Comparison of ENCODE assay signal across 8 cellular contexts in the genomic region with DNA sequence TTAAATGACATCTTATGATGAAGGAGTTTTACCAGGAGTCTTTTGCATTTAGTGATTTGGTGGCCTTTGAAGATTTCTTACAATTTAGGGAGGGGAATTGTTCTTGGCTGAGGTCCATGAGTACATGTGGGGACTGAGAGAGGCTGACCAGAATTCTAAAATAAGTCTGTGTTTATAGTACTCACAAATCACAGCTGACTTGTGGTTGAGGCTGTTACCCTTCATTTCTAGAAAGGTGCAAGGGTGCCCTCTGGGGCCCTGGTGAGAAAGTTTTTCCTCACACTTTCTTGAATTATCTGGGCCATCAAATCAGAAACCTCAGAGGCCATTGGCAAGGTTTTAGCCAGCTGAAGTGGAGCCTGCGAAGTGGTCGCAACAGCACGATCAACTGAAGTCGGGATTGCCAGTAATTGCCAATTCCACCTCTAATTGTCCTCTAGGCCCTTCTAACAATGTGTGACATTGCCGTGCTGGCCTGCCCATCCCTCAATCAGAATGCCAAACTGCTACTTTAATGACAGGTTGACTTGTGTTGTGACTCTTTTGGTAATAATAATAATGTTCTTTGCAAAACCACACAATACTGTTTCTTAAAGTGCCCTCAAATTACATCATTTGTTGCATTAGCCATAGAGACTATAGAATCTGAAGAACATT.
DNase-seq lines count a peak whose midpoint lies in the region; ATAC-seq and TF ChIP-seq lines count a peak whose summit lies in the region.

No MANE protein-coding gene starts in this region.

- DNase-seq in Caki2 (ENCODE audit: low read depth), result peak; percentile 47
- DNase-seq in heart right ventricle, result peak; percentile 19 to 56
- peak; percentile 84 for DNase-seq in renal cortical epithelial cell (ENCODE audit: low read depth)
- DNase-seq in effector CD4-positive, alpha-beta T cell, result no peak
- DNase-seq in NCI-H1436 (lab: John Stamatoyannopoulos, UW), result no peak

- H3K27ac ChIP-seq in VCaP (no peak overlapping the region), heart right ventricle (peak overlapping the region in 1 of 10 donors; percentile 7)

- ATAC-seq in GM19372 (IDR thresholded peaks at IDR 0.05; ENCODE audit: low read depth, unreplicated experiment) (peak; percentile 77), HG03521 (IDR thresholded peaks at IDR 0.05; ENCODE audit: unreplicated experiment) (peak; percentile 68), heart right ventricle (peak in 7 of 8 donors; percentile 82 to 97 (median 89))

- intact Hi-C loops in heart right ventricle (cut with DNase I), result loop anchor here in 7 of 10 donors (1.0 to 10.0 kb wide), 9 partner anchors 123 to 435 kb away; no protein-coding TSS in a partner anchor

- in situ Hi-C loops in Caki2 (cut with HindIII; ENCODE audit: low pct_unique_long_range_greater_than_20kb, low sequenced_read_pairs), result no loop called here

- WGBS in heart right ventricle, 2 donors, result 72 to 74% methylated on average over 5 of the region's 5 CpGs

- H3K4me3 ChIP-seq in heart right ventricle, result no peak overlapping the region

- peak; percentile 70 for TF ChIP-seq CTCF in VCaP (conservative IDR thresholded peaks at IDR 0.05)
- TF ChIP-seq CTCF in heart right ventricle (IDR thresholded peaks at IDR 0.05), result peak; percentile 39 to 80 (median 66)

- peaks cover 0 to 21% (median 0%) of the 10 kb centered on the region in 9 donors for H3K4me1 ChIP-seq in heart right ventricle

- H3K36me3 ChIP-seq in heart right ventricle, result no peaks in the 10 kb centered on the region

- H3K9me3 ChIP-seq in heart right ventricle, result no peaks in the 10 kb centered on the region

- no peaks in the 10 kb centered on the region for H3K27me3 ChIP-seq in heart right ventricle

Comparison
In these comparisons a context has a peak if more than half of its experiments do, and no peak if none do; other contexts are left out.
1. DNase-seq: peak in Caki2 (single experiment), heart right ventricle (2 of 2) and renal cortical epithelial cell (single experiment); none in effector CD4-positive, alpha-beta T cell (single experiment) and NCI-H1436 (single experiment).
2. Peak in every context shown above with its lines, with median percentiles within 50 percentile points of each other: ATAC-seq.